29 cellular contexts compared by ENCODE assay signal in the genomic region with DNA sequence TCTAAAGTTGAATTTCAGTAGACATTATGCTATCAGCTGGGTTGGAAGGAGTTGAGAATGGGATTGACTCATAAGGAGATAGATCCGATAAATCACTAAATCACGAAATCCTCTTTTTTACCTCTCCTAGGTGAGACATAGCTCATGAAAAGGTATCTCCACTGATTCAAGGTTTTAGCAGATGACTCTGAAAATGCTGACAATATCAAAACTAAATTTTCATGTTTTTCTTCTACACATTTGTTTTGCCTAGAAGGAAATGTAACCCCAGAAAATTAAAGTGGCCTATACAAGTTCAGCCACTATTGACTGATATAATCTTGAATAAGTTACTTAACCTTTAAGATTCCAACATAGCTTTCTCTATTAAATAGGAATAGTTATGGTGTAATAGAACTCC.
"Had no signal": no experiment of that assay in that cellular context is flagged by ENCODE, and none has a peak within 500 bp of the region (broad histone marks: within the 10 kb centered on the region; RNA-seq: fewer than 3 reads in every experiment).

No MANE protein-coding gene starts in this region.

- ATAC-seq: stimulated activated effector memory CD8-positive, alpha-beta T cell treated with anti-CD3 and anti-CD28 coated beads, Interleukin-12 subunit alpha, Interleukin-12 subunit beta, amount 100 ng/mL, for 72 hours; stimulated activated memory B cell treated with anti-CD40 and anti-IgM and Interleukin-4, amounts not matched to agents 10 μg/mL and 1 μg/mL and 100 μg/mL, for 72 hours; stimulated activated naive B cell treated with anti-CD40 and anti-IgM and Interleukin-4, amounts not matched to agents 10 μg/mL and 1 μg/mL and 100 μg/mL, for 72 hours; stimulated activated naive CD8-positive, alpha-beta T cell treated with anti-CD3 and anti-CD28 coated beads, Interleukin-15, amount 100 ng/mL, for 72 hours; stimulated activated naive CD8-positive, alpha-beta T cell treated with anti-CD3 and anti-CD28 coated beads, Interleukin-15, Interleukin-2, amounts not matched to agents 100 U/mL and 50 U/mL, for 24 hours; upper lobe of right lung had no signal

- H3K27ac Mint-ChIP-seq: stimulated activated effector memory CD8-positive, alpha-beta T cell treated with anti-CD3 and anti-CD28 coated beads, Interleukin-12 subunit alpha, Interleukin-12 subunit beta, amount 100 ng/mL, for 72 hours; stimulated activated memory B cell treated with anti-CD40 and anti-IgM and Interleukin-4, amounts not matched to agents 10 μg/mL and 1 μg/mL and 100 μg/mL, for 72 hours; stimulated activated naive B cell treated with anti-CD40 and anti-IgM and Interleukin-4, amounts not matched to agents 10 μg/mL and 1 μg/mL and 100 μg/mL, for 72 hours; stimulated activated naive CD8-positive, alpha-beta T cell treated with anti-CD3 and anti-CD28 coated beads, Interleukin-15, amount 100 ng/mL, for 72 hours; stimulated activated naive CD8-positive, alpha-beta T cell treated with anti-CD3 and anti-CD28 coated beads, Interleukin-15, Interleukin-2, amounts not matched to agents 100 ng/mL and 50 ng/mL, for 24 hours; type B pancreatic cell had no signal

- H3K4me3 ChIP-seq: stomach, suprapubic skin, testis, thoracic aorta, thyroid gland, tibial artery, tibial nerve, transverse colon, upper lobe of left lung, upper lobe of right lung, uterus, vagina had no signal

- H3K27me3 ChIP-seq: stomach, suprapubic skin, testis, thyroid gland, tibial artery, tibial nerve, transverse colon, upper lobe of left lung, upper lobe of right lung, uterus, vagina had no signal

- DNase-seq: stimulated activated CD4-positive, alpha-beta T cell treated with anti-CD3 and anti-CD28 coated beads, Interleukin-2, amount 100 ng/mL, for 48 hours; stimulated activated CD4-positive, alpha-beta T cell treated with anti-CD3 and anti-CD28 coated beads, Interleukin-4, amount 100 ng/mL, for 1 hour; stimulated activated CD4-positive, alpha-beta T cell treated with anti-CD3 and anti-CD28 coated beads, Interleukin-4, amount 100 ng/mL, for 24 hours; stimulated activated CD4-positive, alpha-beta T cell treated with anti-CD3 and anti-CD28 coated beads, Interleukin-4, amount 100 ng/mL, for 4 hours; stimulated activated CD8-positive, alpha-beta memory T cell treated with anti-CD3 and anti-CD28 coated beads, Interleukin-4, amount 100 ng/mL, for 48 hours; stimulated activated naive B cell treated with anti-CD40 and anti-IgM and Interleukin-4, amounts not matched to agents 10 μg/mL and 1 μg/mL and 100 μg/mL, for 72 hours; stimulated activated naive CD4-positive, alpha-beta T cell; stimulated activated naive CD4-positive, alpha-beta T cell treated with Interleukin-2 at 50 U/mL for 16 hours; stimulated activated naive CD8-positive, alpha-beta T cell treated with anti-CD3 and anti-CD28 coated beads, Interleukin-15, amount 100 ng/mL, for 72 hours; stimulated activated naive CD8-positive, alpha-beta T cell treated with anti-CD3 and anti-CD28 coated beads, Interleukin-15, Interleukin-2, amounts not matched to agents 100 U/mL and 50 U/mL, for 24 hours; stomach; substantia nigra; testis; thyroid gland; tibial artery; transverse colon; trophoblast cell; upper lobe of left lung; upper lobe of right lung; uterus had no signal

- H3K4me3 Mint-ChIP-seq: stimulated activated effector memory CD8-positive, alpha-beta T cell treated with anti-CD3 and anti-CD28 coated beads, Interleukin-12 subunit alpha, Interleukin-12 subunit beta, amount 100 ng/mL, for 72 hours; stimulated activated memory B cell treated with anti-CD40 and anti-IgM and Interleukin-4, amounts not matched to agents 10 μg/mL and 1 μg/mL and 100 μg/mL, for 72 hours; stimulated activated naive B cell treated with anti-CD40 and anti-IgM and Interleukin-4, amounts not matched to agents 10 μg/mL and 1 μg/mL and 100 μg/mL, for 72 hours; stimulated activated naive CD8-positive, alpha-beta T cell treated with anti-CD3 and anti-CD28 coated beads, Interleukin-15, amount 100 ng/mL, for 72 hours; stimulated activated naive CD8-positive, alpha-beta T cell treated with anti-CD3 and anti-CD28 coated beads, Interleukin-15, Interleukin-2, amounts not matched to agents 100 ng/mL and 50 ng/mL, for 24 hours; type B pancreatic cell had no signal

- H3K4me1 Mint-ChIP-seq: stimulated activated effector memory CD8-positive, alpha-beta T cell treated with anti-CD3 and anti-CD28 coated beads, Interleukin-12 subunit alpha, Interleukin-12 subunit beta, amount 100 ng/mL, for 72 hours; stimulated activated naive B cell treated with anti-CD40 and anti-IgM and Interleukin-4, amounts not matched to agents 10 μg/mL and 1 μg/mL and 100 μg/mL, for 72 hours had no signal

- H3K4me1 ChIP-seq: stomach, suprapubic skin, testis, thyroid gland, tibial artery, transverse colon, upper lobe of right lung, uterus, vagina had no signal

- H3K36me3 Mint-ChIP-seq: stimulated activated effector memory CD8-positive, alpha-beta T cell treated with anti-CD3 and anti-CD28 coated beads, Interleukin-12 subunit alpha, Interleukin-12 subunit beta, amount 100 ng/mL, for 72 hours; stimulated activated memory B cell treated with anti-CD40 and anti-IgM and Interleukin-4, amounts not matched to agents 10 μg/mL and 1 μg/mL and 100 μg/mL, for 72 hours; stimulated activated naive B cell treated with anti-CD40 and anti-IgM and Interleukin-4, amounts not matched to agents 10 μg/mL and 1 μg/mL and 100 μg/mL, for 72 hours; type B pancreatic cell had no signal

- H3K9me3 ChIP-seq: stomach, suprapubic skin, testis, thoracic aorta, thyroid gland, tibial artery, tibial nerve, transverse colon, upper lobe of left lung, upper lobe of right lung, uterus, vagina had no signal

- H3K36me3 ChIP-seq: stomach, suprapubic skin, thoracic aorta, thyroid gland, tibial artery, tibial nerve, transverse colon, upper lobe of left lung, upper lobe of right lung, uterus, vagina had no signal

- FAIRE-seq: urothelium cell line had no signal

- H3K27ac ChIP-seq: stomach, suprapubic skin, testis, thoracic aorta, thyroid gland, tibial artery, tibial nerve, transverse colon, upper lobe of left lung, upper lobe of right lung, uterus, vagina had no signal

- H3K9me3 Mint-ChIP-seq: stimulated activated effector memory CD8-positive, alpha-beta T cell treated with anti-CD3 and anti-CD28 coated beads, Interleukin-12 subunit alpha, Interleukin-12 subunit beta, amount 100 ng/mL, for 72 hours; stimulated activated memory B cell treated with anti-CD40 and anti-IgM and Interleukin-4, amounts not matched to agents 10 μg/mL and 1 μg/mL and 100 μg/mL, for 72 hours; stimulated activated naive B cell treated with anti-CD40 and anti-IgM and Interleukin-4, amounts not matched to agents 10 μg/mL and 1 μg/mL and 100 μg/mL, for 72 hours; stimulated activated naive CD8-positive, alpha-beta T cell treated with anti-CD3 and anti-CD28 coated beads, Interleukin-15, amount 100 ng/mL, for 72 hours; stimulated activated naive CD8-positive, alpha-beta T cell treated with anti-CD3 and anti-CD28 coated beads, Interleukin-15, Interleukin-2, amounts not matched to agents 100 ng/mL and 50 ng/mL, for 24 hours; type B pancreatic cell had no signal
